In the genomic region with DNA sequence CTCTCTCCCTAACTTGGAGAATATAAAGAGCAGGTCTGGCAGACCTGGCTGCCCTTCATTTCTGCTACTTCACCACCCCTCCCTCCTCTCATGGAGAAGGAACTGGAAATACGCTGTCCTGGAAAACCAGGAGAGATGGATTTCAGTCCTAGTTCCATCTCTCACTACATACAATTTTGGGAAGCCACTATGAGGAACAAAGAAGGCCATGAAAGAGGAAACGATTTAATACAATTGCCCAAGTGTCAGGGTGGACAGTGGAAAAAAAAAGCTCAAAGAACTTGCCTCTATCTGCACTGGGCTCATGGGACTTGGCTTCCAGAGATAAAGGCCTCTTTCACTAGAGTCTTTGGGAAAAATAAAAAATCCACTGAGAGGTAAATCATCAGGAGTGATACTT, we compare ENCODE assay signal across 26 cellular contexts.
DNase-seq lines count a peak whose midpoint lies in the region; ATAC-seq lines count a peak whose summit lies in the region.
"Had no signal": no experiment of that assay in that cellular context is flagged by ENCODE, and none has a peak within 500 bp of the region (broad histone marks: within the 10 kb centered on the region; RNA-seq: fewer than 3 reads in every experiment).

No MANE protein-coding gene starts in this region.

- H3K4me1 ChIP-seq in muscle layer of colon (ENCODE audit: insufficient read depth, low read length): peaks cover 73% of the 10 kb centered on the region
- H3K4me1 ChIP-seq: Caco-2, Peyer's patch had no signal

- peak; percentile 2 for DNase-seq in SIG-M5 treated with dmso at 0.1 percent for 504 hours (lab: John Stamatoyannopoulos, UW; ENCODE audit: unreplicated experiment)
- no peak for DNase-seq in SIG-M5 (lab: John Stamatoyannopoulos, UW)
- peak; percentile 36 for DNase-seq in SKM-1 treated with dmso at 0.1 percent for 144 hours (lab: John Stamatoyannopoulos, UW; ENCODE audit: unreplicated experiment)
- DNase-seq in C1 segment of cervical spinal cord (lab: John Stamatoyannopoulos, UW): no peak
- DNase-seq: Caco-2; CD4-positive, alpha-beta memory T cell; HCEC 1CT; IMR-90; KG1; MG63; NCI-H1092 treated with DMSO at 0.1 percent for 48 hours; NCI-H1436 treated with DMSO at 0.1 percent for 48 hours; NCI-H187 treated with DMSO at 0.1 percent for 48 hours; NCI-H2171 treated with DMSO at 0.1 percent for 48 hours; NCI-H345; NCI-H748 treated with DMSO at 0.1 percent for 48 hours; OCI-M1; Peyer's patch; SHP77 treated with DMSO at 0.1 percent for 48 hours; T-cell had no signal

- peaks cover 27% of the 10 kb centered on the region for H3K36me3 ChIP-seq in muscle layer of colon (ENCODE audit: insufficient read depth, low read length)
- H3K36me3 ChIP-seq: BLaER1, Peyer's patch had no signal

- no peak overlapping the region for H3K4me3 ChIP-seq in muscle layer of colon (ENCODE audit: low read depth in 1 of 2, low read length in 2 of 2)
- H3K4me3 ChIP-seq: BLaER1, GM12878, MG63, Peyer's patch had no signal

- no peaks in the 10 kb centered on the region for H3K27me3 ChIP-seq in muscle layer of colon (ENCODE audit: control insufficient read depth in 1 of 2, insufficient read depth in 2 of 2, low read length in 2 of 2)
- H3K27me3 ChIP-seq: BLaER1, MG63, Peyer's patch had no signal

- peak overlapping the region; percentile 27 for H3K27ac ChIP-seq in muscle layer of colon (ENCODE audit: low read depth, low read length)
- H3K27ac ChIP-seq: BLaER1, Peyer's patch had no signal

- no peak overlapping the region for H3K9ac ChIP-seq in muscle layer of colon (ENCODE audit: low read length)
- H3K9ac ChIP-seq: BLaER1 had no signal

- no peaks in the 10 kb centered on the region for H3K9me3 ChIP-seq in muscle layer of colon (ENCODE audit: low read length)
- H3K9me3 ChIP-seq: BLaER1, Caco-2, MG63, Peyer's patch had no signal

- ATAC-seq in GM18868 (IDR thresholded peaks at IDR 0.05; ENCODE audit: unreplicated experiment): no peak
- no peak for ATAC-seq in HG03439 (IDR thresholded peaks at IDR 0.05; ENCODE audit: unreplicated experiment)
- ATAC-seq: GM12878, SK-N-SH treated with all-trans-retinoic acid at 6 μM for 48 hours, T-cell had no signal

Comparison
In these comparisons a context has a peak if more than half of its experiments do, and no peak if none do; other contexts are left out.
1. DNase-seq: peak in SIG-M5 treated with dmso at 0.1 percent for 504 hours (single experiment) and SKM-1 treated with dmso at 0.1 percent for 144 hours (single experiment); none in SIG-M5 (single experiment) and C1 segment of cervical spinal cord (0 of 14).